ENCODE assay signal across 9 cellular contexts in genomic region chr1:111904478-111905218, GRCh38.
A peak's percentile ranks its signal among the peaks of the same experiment; 100 is the strongest.
DNase-seq lines count a peak whose midpoint lies in the region; TF ChIP-seq lines count a peak whose summit lies in the region.
"Had no signal": no experiment of that assay in that cellular context is flagged by ENCODE, and none has a peak within 500 bp of the region (broad histone marks: within the 10 kb centered on the region; RNA-seq: fewer than 3 reads in every experiment).

No MANE protein-coding gene starts in this region.

- H3K4me2 ChIP-seq in Karpas-422 (ENCODE audit: low read depth, low read length, poor library complexity, severe bottlenecking) = no peak overlapping the region

- H4K20me1 ChIP-seq in Karpas-422 (ENCODE audit: insufficient read depth, low read depth, low read length) = no peaks in the 10 kb centered on the region; the same call in 1 of the 2 replicates

- H3K9me3 ChIP-seq in endodermal cell (ENCODE audit: control insufficient read depth, low read length) = no peaks in the 10 kb centered on the region
- H3K9me3 ChIP-seq in Karpas-422 (ENCODE audit: low read length) = no peaks in the 10 kb centered on the region

- peaks cover 25% of the 10 kb centered on the region for H3K4me1 Mint-ChIP-seq in endodermal cell

- no peak overlapping the region for H2AFZ ChIP-seq in Karpas-422 (ENCODE audit: low read length)

- peaks cover 6% of the 10 kb centered on the region for H3K9me3 Mint-ChIP-seq in endodermal cell

- no peak overlapping the region for H3K4me3 Mint-ChIP-seq in endodermal cell

- H3K27ac ChIP-seq in endodermal cell (ENCODE audit: low read depth, low read length) = peak overlapping the region; percentile 42
- H3K27ac ChIP-seq in Karpas-422 (ENCODE audit: low read length) = no peak overlapping the region
- H3K27ac ChIP-seq: WERI-Rb-1 had no signal

- peaks cover 28% of the 10 kb centered on the region for H3K27me3 Mint-ChIP-seq in endodermal cell (ENCODE audit: insufficient read depth)

- H3K9me2 ChIP-seq in Karpas-422 (replicated peaks; ENCODE audit: insufficient read depth, low read length) = no peaks in the 10 kb centered on the region

- DNase-seq in DMS53 (lab: John Stamatoyannopoulos, UW) (peak; percentile 45), DMS53 treated with DMSO at 0.1 percent for 48 hours (lab: John Stamatoyannopoulos, UW; ENCODE audit: unreplicated experiment) (no peak), NCI-H345 (lab: John Stamatoyannopoulos, UW) (peak; percentile 89), endodermal cell (peak; percentile 70), Karpas-422 (no peak), SKM-1 treated with dmso at 0.1 percent for 144 hours (lab: John Stamatoyannopoulos, UW; ENCODE audit: unreplicated experiment) (no peak), RKO (ENCODE audit: low spot score) (no peak)
- peak; percentile 8 to 23 for DNase-seq in stimulated activated CD4-positive, alpha-beta T cell treated with anti-CD3 and anti-CD28 coated beads, Interleukin-2, amount 100 ng/mL, for 48 hours
- DNase-seq: WERI-Rb-1 had no signal

- no peaks in the 10 kb centered on the region for H3K36me3 ChIP-seq in endodermal cell (ENCODE audit: control insufficient read depth, insufficient read depth, low read length)
- no peaks in the 10 kb centered on the region for H3K36me3 ChIP-seq in Karpas-422 (ENCODE audit: insufficient read depth, low read length)
- H3K36me3 ChIP-seq: WERI-Rb-1 had no signal

- H3K27me3 ChIP-seq in endodermal cell (ENCODE audit: control insufficient read depth, insufficient read depth, low read length, poor library complexity, severe bottlenecking) = peaks cover 41% of the 10 kb centered on the region
- H3K27me3 ChIP-seq in Karpas-422 (ENCODE audit: low read length) = no peaks in the 10 kb centered on the region

- no peak overlapping the region for H3K9ac ChIP-seq in endodermal cell (ENCODE audit: extremely low read depth, low read length, poor library complexity, severe bottlenecking)
- H3K9ac ChIP-seq in Karpas-422 (ENCODE audit: low read length) = no peak overlapping the region

- no peak for TF ChIP-seq CTCF in endodermal cell (conservative IDR thresholded peaks at IDR 0.05)

- H3K36me3 Mint-ChIP-seq in endodermal cell (ENCODE audit: low read depth) = no peaks in the 10 kb centered on the region

- peak overlapping the region; percentile 3 for H3K27ac Mint-ChIP-seq in endodermal cell

- H3K4me1 ChIP-seq in endodermal cell (ENCODE audit: control insufficient read depth, insufficient read depth, low read length) (peaks cover 12% of the 10 kb centered on the region), Karpas-422 (ENCODE audit: low read length) (no peaks in the 10 kb centered on the region)

- H3K4me3 ChIP-seq in endodermal cell (ENCODE audit: low read length) = no peak overlapping the region
- no peak overlapping the region for H3K4me3 ChIP-seq in Karpas-422 (ENCODE audit: low read length)

- no peaks in the 10 kb centered on the region for H3K79me2 ChIP-seq in Karpas-422 (ENCODE audit: low read length)

- WGBS in endodermal cell (ENCODE audit: insufficient coverage in 1 of 2, insufficient read length in 1 of 2), 2 experiments = 26 to 70% methylated on average over 7 to 20 of the region's 20 CpGs

Comparison
In these comparisons a context has a peak if more than half of its experiments do, and no peak if none do; other contexts are left out.
1. DNase-seq: peak in DMS53 (single experiment), NCI-H345 (single experiment), endodermal cell (single experiment) and stimulated activated CD4-positive, alpha-beta T cell treated with anti-CD3 and anti-CD28 coated beads, Interleukin-2, amount 100 ng/mL, for 48 hours (2 of 2); none in DMS53 treated with DMSO at 0.1 percent for 48 hours (single experiment), Karpas-422 (single experiment), SKM-1 treated with dmso at 0.1 percent for 144 hours (single experiment) and RKO (single experiment).